Comparison of ENCODE assay signal across 7 cellular contexts in genomic region chr3:70822777-70823176, GRCh38.
"Had no signal": no experiment of that assay in that cellular context is flagged by ENCODE, and none has a peak within 500 bp of the region (broad histone marks: within the 10 kb centered on the region; RNA-seq: fewer than 3 reads in every experiment).

No MANE protein-coding gene starts in this region.

- ATAC-seq: activated naive CD4-positive, alpha-beta T cell treated with anti-CD3 and anti-CD28 coated beads, Interleukin-2, amount 50 U/mL, for 72 hours; body of pancreas had no signal

- DNase-seq: activated effector memory CD4-positive, alpha-beta T cell treated with anti-CD3 and anti-CD28 coated beads, Interleukin-2, amount 50 U/mL, for 16 hours; activated T-cell treated with anti-CD3 and anti-CD28 coated beads, Interleukin-2, amount 50 U/mL, for 24 hours; amniotic stem cell; body of pancreas; effector memory CD4-positive, alpha-beta T cell; stomach had no signal
